ENCODE assay signal across 8 cellular contexts in genomic region chr17:7242717-7243576, GRCh38. TPM values are rescaled to one million over a fixed set of nuclear protein-coding genes. Genes with fewer than 3 reads are reported as not detected.
DNase-seq lines count a peak whose midpoint lies in the region; ATAC-seq and TF ChIP-seq lines count a peak whose summit lies in the region.

No MANE protein-coding gene starts in this region.

- peak overlapping the region; percentile 92 for H3K9ac ChIP-seq in endocrine pancreas (ENCODE audit: control insufficient read depth, insufficient read depth, low read length)
- peak overlapping the region; percentile 94 for H3K9ac ChIP-seq in mesendoderm (ENCODE audit: low read length)

- no peak for TF ChIP-seq CTCF in BJ (IDR thresholded peaks at IDR 0.05; ENCODE audit: insufficient read depth, low read depth, low read length)

- no peak overlapping the region for H4K8ac ChIP-seq in mesendoderm (ENCODE audit: low read depth, low read length)

- CTCF ChIA-PET in BJ (lab: Yijun Ruan, JAX): interaction anchor here (0.7 to 1.1 kb wide), 4 partner anchors 27 to 65 kb away, joined by 3 to 4 read pairs (median 3); partner anchors contain the start of gene SLC2A4

- peak overlapping the region; percentile 97 for H3K56ac ChIP-seq in mesendoderm (ENCODE audit: low read length)

- peaks cover 33% of the 10 kb centered on the region for H3K79me2 ChIP-seq in mesendoderm (ENCODE audit: control insufficient read depth, insufficient read depth, low read length)

- no peak overlapping the region for H2AK5ac ChIP-seq in mesendoderm (ENCODE audit: low read length)

- H2BK120ac ChIP-seq in mesendoderm (ENCODE audit: low read depth, low read length): no peak overlapping the region

- no peaks in the 10 kb centered on the region for H3K27me3 ChIP-seq in BJ (ENCODE audit: control insufficient read depth, insufficient read depth, low read length)
- no peaks in the 10 kb centered on the region for H3K27me3 ChIP-seq in endocrine pancreas (ENCODE audit: control insufficient read depth, insufficient read depth, low read length)
- no peaks in the 10 kb centered on the region for H3K27me3 ChIP-seq in mesendoderm (ENCODE audit: insufficient read depth, low read length, poor library complexity)

- H3K23ac ChIP-seq in mesendoderm (ENCODE audit: low read length): no peak overlapping the region

- WGBS in mesendoderm (ENCODE audit: extremely low coverage, insufficient coverage, low lambda C conversion rate): no CpG with 5 or more reads among the region's 50 CpGs

- peak overlapping the region; percentile 90 for H3K4me2 ChIP-seq in mesendoderm (ENCODE audit: low read length)

- H2BK5ac ChIP-seq in mesendoderm (ENCODE audit: low read length): peak overlapping the region; percentile 72

- H3K79me1 ChIP-seq in mesendoderm (ENCODE audit: low read length): peaks cover 12% of the 10 kb centered on the region

- peak overlapping the region; percentile 87 for H3K27ac ChIP-seq in mesendoderm (ENCODE audit: low read depth, low read length)

- no peak overlapping the region for H4K5ac ChIP-seq in mesendoderm (ENCODE audit: low read length)

- peak overlapping the region; percentile 10 for H3K18ac ChIP-seq in mesendoderm (ENCODE audit: low read length)

- POLR2A ChIA-PET in BJ (lab: Charles Lee): interaction anchor here (0.9 kb wide), 1 partner anchor 9 kb away, joined by 4 read pairs; the partner anchor contains the start of genes CTDNEP1 and ELP5

- H3K4ac ChIP-seq in mesendoderm (ENCODE audit: low read depth, low read length): no peak overlapping the region

- H3K4me1 ChIP-seq in endocrine pancreas (ENCODE audit: control insufficient read depth, insufficient read depth, low read length) (peaks cover 7% of the 10 kb centered on the region), mesendoderm (ENCODE audit: control insufficient read depth, low read depth, low read length) (peaks cover 7% of the 10 kb centered on the region)

- H3K4me3 ChIP-seq in BJ (ENCODE audit: low read depth, low read length) (peak overlapping the region; percentile 67), endocrine pancreas (ENCODE audit: control insufficient read depth, insufficient read depth, low read length) (peak overlapping the region; percentile 91), mesendoderm (ENCODE audit: low read length) (peak overlapping the region; percentile 69)

- no peak for DNase-seq in BJ (ENCODE audit: low read depth)
- peak; percentile 84 for DNase-seq in HS-27A (ENCODE audit: low read depth)
- peak; percentile 33 for DNase-seq in NK-92 (lab: John Stamatoyannopoulos, UW; ENCODE audit: unreplicated experiment)
- peak; percentile 79 to 89 (median 86) for DNase-seq in activated CD8-positive, alpha-beta memory T cell treated with anti-CD3 and anti-CD28 coated beads for 48 hours (ENCODE audit: low read depth in 2 of 3, low spot score in 2 of 3)
- peak; percentile 98 for DNase-seq in mesendoderm
- DNase-seq in stimulated activated CD8-positive, alpha-beta memory T cell treated with anti-CD3 and anti-CD28 coated beads, Interleukin-12 subunit alpha, Interleukin-12 subunit beta, amount 100 ng/mL, for 24 hours (ENCODE audit: extremely low read depth): peak; percentile 86

- H3K36me3 ChIP-seq in BJ (ENCODE audit: control insufficient read depth, insufficient read depth, low read length) (peaks cover 10% of the 10 kb centered on the region), endocrine pancreas (ENCODE audit: control insufficient read depth, insufficient read depth, low read length) (peaks cover 7% of the 10 kb centered on the region), mesendoderm (ENCODE audit: control insufficient read depth, insufficient read depth, low read length) (peaks cover 6% of the 10 kb centered on the region)

- H2BK15ac ChIP-seq in mesendoderm (replicated peaks; ENCODE audit: low read depth): no peak overlapping the region

- peak; percentile 44 for ATAC-seq in GM19395 (IDR thresholded peaks at IDR 0.05; ENCODE audit: unreplicated experiment)

- no peaks in the 10 kb centered on the region for H3K9me3 ChIP-seq in endocrine pancreas (ENCODE audit: control insufficient read depth, low read length)

RNA-seq across cellular contexts. Expression of gene GABARAP, which starts 0.7 kb away (rescaled TPM):
- polyA plus RNA-seq in BJ (2011; rRNA removed): 762 and 865 TPM in 2 replicates
- polyA minus RNA-seq in BJ (2011; rRNA and poly(A)+ RNA removed): 247 and 343 TPM in 2 replicates
- polyA plus RNA-seq in mesendoderm (2013, experiment 1 of 2): 386 TPM
- polyA plus RNA-seq in mesendoderm (2013, experiment 2 of 2): 384 TPM

RNA-seq across cellular contexts. Expression of gene PHF23, which starts 3.7 kb away (rescaled TPM):
- polyA plus RNA-seq in BJ (2011; rRNA removed): 59.0 and 72.8 TPM in 2 replicates
- polyA minus RNA-seq in BJ (2011; rRNA and poly(A)+ RNA removed): 31.7 and 70.2 TPM in 2 replicates
- polyA plus RNA-seq in mesendoderm (2013, experiment 1 of 2): 80.4 TPM
- 80.7 TPM for polyA plus RNA-seq in mesendoderm (2013, experiment 2 of 2)

RNA-seq across cellular contexts. Expression of gene CTDNEP1, which starts 8.6 kb away (rescaled TPM):
- polyA plus RNA-seq in BJ (2011; rRNA removed): 117 and 129 TPM in 2 replicates
- 137 and 160 TPM in 2 replicates for polyA minus RNA-seq in BJ (2011; rRNA and poly(A)+ RNA removed)
- polyA plus RNA-seq in mesendoderm (2013, experiment 1 of 2): 93.7 TPM
- 91.5 TPM for polyA plus RNA-seq in mesendoderm (2013, experiment 2 of 2)

RNA-seq across cellular contexts. Expression of gene DVL2, which starts 8.6 kb away (rescaled TPM):
- polyA plus RNA-seq in BJ (2011; rRNA removed): 3.6 and 5.0 TPM in 2 replicates
- 11.0 and 13.7 TPM in 2 replicates for polyA minus RNA-seq in BJ (2011; rRNA and poly(A)+ RNA removed)
- 25.9 TPM for polyA plus RNA-seq in mesendoderm (2013, experiment 1 of 2)
- polyA plus RNA-seq in mesendoderm (2013, experiment 2 of 2): 25.1 TPM

RNA-seq across cellular contexts. Expression of gene ELP5, which starts 9.1 kb away (rescaled TPM):
- polyA plus RNA-seq in BJ (2011; rRNA removed): 29.8 and 35.6 TPM in 2 replicates
- 20.5 and 38.1 TPM in 2 replicates for polyA minus RNA-seq in BJ (2011; rRNA and poly(A)+ RNA removed)
- polyA plus RNA-seq in mesendoderm (2013, experiment 1 of 2): 64.0 TPM
- 62.8 TPM for polyA plus RNA-seq in mesendoderm (2013, experiment 2 of 2)
